9 cellular contexts compared by ENCODE assay signal in the genomic region with DNA sequence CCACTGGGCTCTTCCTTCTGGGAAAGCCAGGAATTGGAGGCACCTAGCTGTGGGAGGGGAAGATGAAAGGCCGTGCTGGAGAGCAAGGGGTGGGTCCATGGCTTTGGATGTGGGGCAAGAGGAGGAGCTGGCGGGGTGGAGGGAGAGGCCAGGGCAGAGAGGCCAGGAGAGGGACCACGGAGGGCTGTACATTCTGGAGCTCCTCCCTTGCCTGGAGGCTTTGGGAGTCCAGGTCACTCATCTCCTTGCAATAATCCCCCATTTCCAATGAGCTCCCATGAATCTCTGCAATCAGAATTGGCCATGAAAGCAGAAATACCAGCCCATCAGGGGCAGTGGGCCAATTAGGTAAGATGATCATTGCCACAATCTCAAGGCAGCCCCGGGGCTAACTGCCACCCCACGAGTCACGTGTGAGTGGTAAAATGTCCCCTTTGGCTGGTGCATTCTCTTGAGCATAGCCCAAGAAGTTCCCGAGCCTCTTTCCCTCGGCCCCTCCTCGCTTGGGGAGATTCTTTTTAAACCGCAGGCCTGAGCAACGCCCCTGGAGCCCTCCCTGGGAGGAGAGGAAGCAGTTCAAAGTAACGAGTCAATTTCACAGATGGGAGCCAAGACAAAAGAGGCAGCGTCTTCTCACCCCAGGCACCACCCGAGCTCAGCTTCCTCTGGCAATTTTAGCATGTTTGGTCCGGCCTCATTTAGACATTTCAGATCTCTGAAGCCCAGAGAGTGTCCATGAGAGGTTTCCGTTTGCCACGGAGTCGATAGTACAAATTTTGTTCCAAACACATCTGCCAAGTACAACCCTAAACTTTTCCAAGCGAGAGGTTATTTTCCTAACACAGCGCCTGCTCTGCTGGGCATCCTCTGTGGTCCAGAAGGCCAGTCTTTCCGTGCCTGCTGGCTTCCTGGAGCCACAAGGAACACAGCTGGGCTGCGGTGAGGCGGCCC. TPM values are rescaled to one million over a fixed set of nuclear protein-coding genes. Genes with fewer than 3 reads are reported as not detected.
DNase-seq lines count a peak whose midpoint lies in the region; ATAC-seq and TF ChIP-seq lines count a peak whose summit lies in the region.
"Had no signal": no experiment of that assay in that cellular context is flagged by ENCODE, and none has a peak within 500 bp of the region (broad histone marks: within the 10 kb centered on the region; RNA-seq: fewer than 3 reads in every experiment).

No MANE protein-coding gene starts in this region.

- no peaks in the 10 kb centered on the region for H3K9me3 Mint-ChIP-seq in activated T-cell treated with anti-CD3 and anti-CD28 coated beads, Interleukin-2, amount 50 U/mL, for 24 hours

- no peaks in the 10 kb centered on the region for H3K79me2 ChIP-seq in DND-41 (ENCODE audit: insufficient read depth, low read length)

- no peak overlapping the region for H3K4me3 ChIP-seq in DND-41 (ENCODE audit: low read depth in 1 of 2, low read length in 2 of 2)
- peak overlapping the region in 1 of 4 donors; percentile 44 for H3K4me3 ChIP-seq in esophagus squamous epithelium
- H3K4me3 ChIP-seq in ovary: no peak overlapping the region
- no peak overlapping the region for H3K4me3 ChIP-seq in adrenal gland

- H3K4me3 Mint-ChIP-seq in activated T-cell treated with anti-CD3 and anti-CD28 coated beads, Interleukin-2, amount 50 U/mL, for 24 hours: no peak overlapping the region

- no peaks in the 10 kb centered on the region for H3K9me3 ChIP-seq in DND-41 (ENCODE audit: insufficient read depth, low read length, severe bottlenecking)
- no peaks in the 10 kb centered on the region for H3K9me3 ChIP-seq in esophagus squamous epithelium
- no peaks in the 10 kb centered on the region for H3K9me3 ChIP-seq in ovary
- no peaks in the 10 kb centered on the region for H3K9me3 ChIP-seq in adrenal gland (replicated peaks in 1 of 3)

- peak; percentile 26 for DNase-seq in DND-41
- DNase-seq in NCI-H2196 (lab: John Stamatoyannopoulos, UW; ENCODE audit: unreplicated experiment): peak; percentile 48
- no peak for DNase-seq in esophagus squamous epithelium (lab: John Stamatoyannopoulos, UW)
- no peak for DNase-seq in ovary
- DNase-seq in adrenal gland: no peak
- DNase-seq in activated CD4-positive, alpha-beta T cell treated with anti-CD3 and anti-CD28 coated beads for 4 hours: no peak
- DNase-seq in activated T-cell treated with anti-CD3 and anti-CD28 coated beads, Interleukin-2, amount 50 U/mL, for 24 hours: no peak
- DNase-seq: central memory CD4-positive, alpha-beta T cell had no signal

- no peak overlapping the region for H3K9ac ChIP-seq in DND-41 (ENCODE audit: low read depth, low read length)

- intact Hi-C loops in esophagus squamous epithelium (cut with DNase I): no loop called here
- intact Hi-C loops in ovary (cut with DNase I): loop anchor here in 1 of 4 donors (10.0 kb wide), 1 partner anchor 57 kb away; no protein-coding TSS in a partner anchor
- intact Hi-C loops in adrenal gland (cut with DNase I): no loop called here

- no peaks in the 10 kb centered on the region for H3K4me1 Mint-ChIP-seq in activated T-cell treated with anti-CD3 and anti-CD28 coated beads, Interleukin-2, amount 50 U/mL, for 24 hours (ENCODE audit: low read depth)

- H3K27me3 Mint-ChIP-seq in activated T-cell treated with anti-CD3 and anti-CD28 coated beads, Interleukin-2, amount 50 U/mL, for 24 hours: peaks cover 7% of the 10 kb centered on the region

- WGBS in esophagus squamous epithelium, 2 donors: 15 to 18% methylated on average over 14 to 21 of the region's 23 CpGs
- 11 to 19% (median 16%) methylated on average over 23 of the region's 23 CpGs for WGBS in ovary, 3 donors
- 55 to 69% (median 56%) methylated on average over 17 to 23 of the region's 23 CpGs for WGBS in adrenal gland, 4 donors

- peak overlapping the region; percentile 17; the same call in 1 of the 2 replicates for H3K4me2 ChIP-seq in DND-41 (ENCODE audit: insufficient read depth, low read length)

- no peaks in the 10 kb centered on the region; the same call in 1 of the 2 replicates for H4K20me1 ChIP-seq in DND-41 (ENCODE audit: insufficient read depth, low read length)

- H3K4me1 ChIP-seq in DND-41 (ENCODE audit: insufficient read depth, low read length) (peaks cover 11% of the 10 kb centered on the region), esophagus squamous epithelium (peaks cover 16 to 48% (median 30%) of the 10 kb centered on the region in 3 donors), ovary (ENCODE audit: insufficient read depth) (peaks cover 5% of the 10 kb centered on the region), adrenal gland (replicated peaks in 1 of 2) (peaks cover 7 to 20% of the 10 kb centered on the region in 2 donors)

- H3K36me3 Mint-ChIP-seq in activated T-cell treated with anti-CD3 and anti-CD28 coated beads, Interleukin-2, amount 50 U/mL, for 24 hours (ENCODE audit: low read depth): no peaks in the 10 kb centered on the region

- no peaks in the 10 kb centered on the region for H3K36me3 ChIP-seq in DND-41 (ENCODE audit: insufficient read depth, low read length)
- no peaks in the 10 kb centered on the region for H3K36me3 ChIP-seq in esophagus squamous epithelium
- H3K36me3 ChIP-seq in ovary: no peaks in the 10 kb centered on the region
- H3K36me3 ChIP-seq in adrenal gland (replicated peaks in 1 of 2): no peaks in the 10 kb centered on the region

- ATAC-seq in DND-41 (ENCODE audit: insufficient read depth, low read depth) (peak; percentile 49; the same call in 2 of the 3 replicates), GM19324 (IDR thresholded peaks at IDR 0.05; ENCODE audit: low FRiP score, unreplicated experiment) (no peak)

- TF ChIP-seq POLR2A in esophagus squamous epithelium (IDR thresholded peaks at IDR 0.05): no peak
- no peak for TF ChIP-seq POLR2A in ovary (IDR thresholded peaks at IDR 0.05)
- TF ChIP-seq POLR2A in adrenal gland (IDR thresholded peaks at IDR 0.05): no peak

- H3K27ac Mint-ChIP-seq in activated T-cell treated with anti-CD3 and anti-CD28 coated beads, Interleukin-2, amount 50 U/mL, for 24 hours: no peak overlapping the region

- TF ChIP-seq EP300 in ovary (IDR thresholded peaks at IDR 0.05): no peak

- peaks cover 6% of the 10 kb centered on the region for H3K27me3 ChIP-seq in DND-41 (ENCODE audit: insufficient read depth, low read length, poor library complexity)
- no peaks in the 10 kb centered on the region for H3K27me3 ChIP-seq in esophagus squamous epithelium
- no peaks in the 10 kb centered on the region for H3K27me3 ChIP-seq in ovary
- no peaks in the 10 kb centered on the region for H3K27me3 ChIP-seq in adrenal gland

- no peak overlapping the region for H3K27ac ChIP-seq in DND-41 (ENCODE audit: low read length)
- H3K27ac ChIP-seq in esophagus squamous epithelium: peak overlapping the region; percentile 36 to 86 (median 72)
- peak overlapping the region; percentile 13 to 54 for H3K27ac ChIP-seq in ovary
- H3K27ac ChIP-seq in adrenal gland: peak overlapping the region in 2 of 5 donors; percentile 28 to 41

- H2AFZ ChIP-seq in DND-41 (ENCODE audit: low read depth, low read length): no peak overlapping the region

- TF ChIP-seq CTCF in DND-41 (IDR thresholded peaks at IDR 0.05; ENCODE audit: borderline replicate concordance, extremely low read depth, low read length, poor library complexity, severe bottlenecking) (no peak), esophagus squamous epithelium (IDR thresholded peaks at IDR 0.05) (no peak), ovary (IDR thresholded peaks at IDR 0.05) (no peak), adrenal gland (IDR thresholded peaks at IDR 0.05) (no peak)

RNA-seq across cellular contexts. Expression of a gene that starts 13.4 kb away (rescaled TPM):
- total RNA-seq in esophagus squamous epithelium: 1 to 10 TPM; 1.1 to 4.0 (median 2.0) TPM
- 1 to 10 TPM in 5 of 7 donors, under 1 TPM in 1, not detected in 1; 0.92 to 4.1 (median 1.9) TPM for total RNA-seq in ovary
- under 1 TPM; 0.30 to 0.42 TPM for polyA plus RNA-seq in ovary
- 1 to 10 TPM; 5.1 to 9.4 (median 8.0) TPM for total RNA-seq in adrenal gland
- polyA plus RNA-seq in adrenal gland: 1 to 10 TPM; 1.8 to 2.4 (median 1.9) TPM

RNA-seq across cellular contexts. Expression of a gene that starts 18.3 kb away (rescaled TPM):
- total RNA-seq in esophagus squamous epithelium: 10 to 100 TPM; 14.9 to 55.7 (median 22.7) TPM
- 10 to 100 TPM; 42.4 to 77.7 (median 46.0) TPM for total RNA-seq in ovary
- polyA plus RNA-seq in ovary: 10 to 100 TPM; 27.5 to 47.2 TPM
- total RNA-seq in adrenal gland: 10 to 100 TPM; 37.7 to 65.3 (median 57.7) TPM
- 100 to 1,000 TPM in 1 of 3 donors, 10 to 100 TPM in 2; 34.3 to 100 (median 69.7) TPM for polyA plus RNA-seq in adrenal gland

RNA-seq across cellular contexts. Expression of a gene that starts 30.1 kb away (rescaled TPM):
- 10 to 100 TPM; 42.3 to 70.5 (median 53.2) TPM for total RNA-seq in esophagus squamous epithelium
- total RNA-seq in ovary: 10 to 100 TPM; 19.1 to 26.4 (median 21.2) TPM
- polyA plus RNA-seq in ovary: 10 to 100 TPM; 13.2 to 28.3 TPM
- 10 to 100 TPM; 37.2 to 75.9 (median 55.6) TPM for total RNA-seq in adrenal gland
- polyA plus RNA-seq in adrenal gland: 100 to 1,000 TPM in 2 of 3 donors, 10 to 100 TPM in 1; 57.5 to 155 (median 102) TPM

RNA-seq across cellular contexts. Expression of a gene that starts 43.2 kb away (rescaled TPM):
- total RNA-seq in esophagus squamous epithelium (10 to 100 TPM in 1 of 4 donors, 1 to 10 TPM in 3; 2.1 to 14.1 (median 5.9) TPM), ovary (100 to 1,000 TPM in 1 of 7 donors, 10 to 100 TPM in 6; 35.0 to 108 (median 68.0) TPM), adrenal gland (10 to 100 TPM in 7 of 8 donors, 1 to 10 TPM in 1; 9.8 to 61.8 (median 31.5) TPM)
- polyA plus RNA-seq in ovary (10 to 100 TPM in 1 of 2 donors, 1 to 10 TPM in 1; 3.9 to 16.3 TPM), adrenal gland (10 to 100 TPM in 1 of 3 donors, 1 to 10 TPM in 1, under 1 TPM in 1; 0.92 to 16.7 (median 7.7) TPM)

Comparison
In these comparisons a context has a peak if more than half of its experiments do, and no peak if none do; other contexts are left out.
1. DNase-seq: peak in DND-41 (single experiment) and NCI-H2196 (single experiment); none in esophagus squamous epithelium (single experiment), ovary (0 of 5), adrenal gland (0 of 7), activated CD4-positive, alpha-beta T cell treated with anti-CD3 and anti-CD28 coated beads for 4 hours (0 of 2) and activated T-cell treated with anti-CD3 and anti-CD28 coated beads, Interleukin-2, amount 50 U/mL, for 24 hours (single experiment).